In genomic region chrX:139882299-139882698, GRCh38 we compare ENCODE assay signal across 19 cellular contexts. TPM values are rescaled to one million over a fixed set of nuclear protein-coding genes. Genes with fewer than 3 reads are reported as not detected.
DNase-seq lines count a peak whose midpoint lies in the region; ATAC-seq, FAIRE-seq and TF ChIP-seq lines count a peak whose summit lies in the region.
"Had no signal": no experiment of that assay in that cellular context is flagged by ENCODE, and none has a peak within 500 bp of the region (broad histone marks: within the 10 kb centered on the region; RNA-seq: fewer than 3 reads in every experiment).

No MANE protein-coding gene starts in this region.

- H3K27me3 ChIP-seq in heart left ventricle = peaks cover 0 to 3% (median 0%) of the 10 kb centered on the region in 9 donors
- H3K27me3 ChIP-seq in right atrium auricular region = no peaks in the 10 kb centered on the region
- H3K27me3 ChIP-seq in adipocyte (replicated peaks; ENCODE audit: control insufficient read depth, insufficient read depth, low read length) = no peaks in the 10 kb centered on the region

- 22 to 68% (median 37%) methylated on average over 2 of the region's 2 CpGs for WGBS in heart left ventricle, 4 donors

- FAIRE-seq in GM12891 (lab: Jason Lieb, UNC) = no peak
- FAIRE-seq: colon, keratinocyte had no signal

- in situ Hi-C loops in KBM-7 (cut with MboI; ENCODE audit: low pct_unique_long_range_greater_than_20kb, low sequenced_read_pairs) = no loop called here

- H3K4me3 ChIP-seq in heart left ventricle (no peak overlapping the region), right atrium auricular region (no peak overlapping the region), adipocyte (ENCODE audit: low read length) (peak overlapping the region; percentile 2), fibroblast of the aortic adventitia (ENCODE audit: low read depth, low read length) (no peak overlapping the region)

- H3K36me3 ChIP-seq in heart left ventricle (no peaks in the 10 kb centered on the region), right atrium auricular region (no peaks in the 10 kb centered on the region), adipocyte (ENCODE audit: control insufficient read depth, insufficient read depth, low read length, severe bottlenecking) (no peaks in the 10 kb centered on the region)

- H3K9ac ChIP-seq in adipocyte (ENCODE audit: low read length) = peak overlapping the region; percentile 52

- ATAC-seq in heart left ventricle (no peak), GM19397 (IDR thresholded peaks at IDR 0.05; ENCODE audit: unreplicated experiment) (no peak)
- ATAC-seq: natural killer cell treated with Interleukin-12 subunit alpha and Interleukin-12 subunit beta and Interleukin-15 and Interleukin-18, amount 100 ng/mL, for 72 hours had no signal

- TF ChIP-seq CTCF in heart left ventricle (IDR thresholded peaks at IDR 0.05) (no peak), right atrium auricular region (IDR thresholded peaks at IDR 0.05) (no peak), fibroblast of the aortic adventitia (IDR thresholded peaks at IDR 0.05; ENCODE audit: insufficient read depth, low read length) (no peak)

- H3K27ac ChIP-seq in heart left ventricle = peak overlapping the region in 7 of 12 donors; percentile 34 to 71 (median 63)
- H3K27ac ChIP-seq in right atrium auricular region = no peak overlapping the region
- H3K27ac ChIP-seq: RWPE1 had no signal

- peaks cover 0 to 20% (median 5%) of the 10 kb centered on the region in 12 donors for H3K4me1 ChIP-seq in heart left ventricle
- peaks cover 0 to 8% of the 10 kb centered on the region in 2 donors for H3K4me1 ChIP-seq in right atrium auricular region
- peaks cover 15% of the 10 kb centered on the region for H3K4me1 ChIP-seq in adipocyte (ENCODE audit: control insufficient read depth, insufficient read depth, low read length)

- TF ChIP-seq POLR2A in heart left ventricle (IDR thresholded peaks at IDR 0.05) (no peak), GM12891 (IDR thresholded peaks at IDR 0.05; ENCODE audit: low read depth, low read length) (no peak)

- intact Hi-C loops in heart left ventricle (cut with DNase I) = loop anchor here in 1 of 10 donors (10.0 kb wide), 1 partner anchor 47 kb away; no protein-coding TSS in a partner anchor

- H3K9me3 ChIP-seq in heart left ventricle = no peaks in the 10 kb centered on the region
- no peaks in the 10 kb centered on the region for H3K9me3 ChIP-seq in right atrium auricular region
- no peaks in the 10 kb centered on the region for H3K9me3 ChIP-seq in adipocyte (ENCODE audit: control insufficient read depth, low read length)

- DNase-seq in heart left ventricle (no peak), right atrium auricular region (ENCODE audit: low spot score) (no peak), adipocyte (ENCODE audit: low read depth) (no peak), fibroblast of the aortic adventitia (ENCODE audit: low read depth) (peak; percentile 53), KBM-7 (no peak), GM12891 (ENCODE audit: insufficient read length, low spot score) (no peak), NCI-H187 treated with DMSO at 0.1 percent for 48 hours (lab: John Stamatoyannopoulos, UW) (no peak)
- DNase-seq: ACHN; activated CD4-positive, alpha-beta T cell treated with anti-CD3 and anti-CD28 coated beads, Interleukin-2, amount 10 ng/mL, durations not matched to agents 24 days and 14 days; activated effector memory CD4-positive, alpha-beta T cell treated with anti-CD3 and anti-CD28 coated beads, Interleukin-2, amount 50 U/mL, for 16 hours; CD4-positive, alpha-beta T cell; hypothalamus; NCI-H1092 treated with DMSO at 0.1 percent for 48 hours; NCI-H524 treated with DMSO at 0.1 percent for 48 hours had no signal

TF ChIP-seq in GM12891, 5 proteins besides CTCF, POLR2A, EP300 and RAD21:
- no peak for TF ChIP-seq POU2F2 (IDR thresholded peaks at IDR 0.05; ENCODE audit: low read depth, low read length)
- TF ChIP-seq TAF1 (IDR thresholded peaks at IDR 0.05; ENCODE audit: low read depth, low read length) = no peak
- no peak for TF ChIP-seq SPI1 (IDR thresholded peaks at IDR 0.05; ENCODE audit: low read depth, low read length)
- TF ChIP-seq PAX5 (IDR thresholded peaks at IDR 0.05; ENCODE audit: insufficient read depth, low read length, severe bottlenecking) = no peak
- no peak for TF ChIP-seq POLR2AphosphoS5 (IDR thresholded peaks at IDR 0.05; ENCODE audit: low read depth, low read length)

RNA-seq across cellular contexts. Expression of gene ATP11C, which starts 50.6 kb away (rescaled TPM):
- 10 to 100 TPM in 1 of 9 donors, 1 to 10 TPM in 8; 2.1 to 10.2 (median 4.6) TPM for total RNA-seq in heart left ventricle
- polyA plus RNA-seq in heart left ventricle = 1 to 10 TPM; 1.1 to 3.3 TPM
- total RNA-seq in right atrium auricular region = 1 to 10 TPM; 6.5 to 6.7 TPM
- total RNA-seq in fibroblast of the aortic adventitia (ENCODE audit: low replicate concordance) = 48.2 and 71.2 TPM in 2 replicates
- 10.2 TPM for polyA plus RNA-seq in GM12891 (2012; ENCODE audit: low read depth, missing spikeins)

Comparison
In these comparisons a context has a peak if more than half of its experiments do, and no peak if none do; other contexts are left out.
1. H3K27ac ChIP-seq: peak in heart left ventricle (7 of 12); none in right atrium auricular region (0 of 2).